Comparison of ENCODE assay signal across 8 cellular contexts in the genomic region with DNA sequence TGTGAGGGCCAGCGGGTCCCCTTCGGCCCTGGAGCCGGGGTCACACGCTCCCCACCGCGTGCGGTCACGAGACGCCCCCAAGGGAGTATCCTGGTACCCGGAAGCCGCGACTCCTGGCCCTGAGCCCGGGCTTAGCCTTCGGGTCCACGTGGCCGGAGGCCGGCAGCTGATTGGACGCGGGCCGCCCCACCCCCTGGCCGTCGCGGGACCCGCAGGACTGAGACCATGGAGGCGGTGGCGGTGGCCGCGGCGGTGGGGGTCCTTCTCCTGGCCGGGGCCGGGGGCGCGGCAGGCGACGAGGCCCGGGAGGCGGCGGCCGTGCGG. TPM values are rescaled to one million over a fixed set of nuclear protein-coding genes. Genes with fewer than 3 reads are reported as not detected.
DNase-seq lines count a peak whose midpoint lies in the region; ATAC-seq and TF ChIP-seq lines count a peak whose summit lies in the region.

NAGLU (plus strand) TSS at position 194 of the 324 bp plus-strand sequence; CDS start at position 226, 32 bp downstream.

- H3K27ac ChIP-seq in HUES64 (ENCODE audit: low read depth, low read length) (peak within 1 kb of the TSS; percentile 45), OCI-LY7 (ENCODE audit: low read depth, low read length, poor library complexity, severe bottlenecking) (peak within 1 kb of the TSS; percentile 60)

- POLR2A ChIA-PET in OCI-LY7 (lab: Charles Lee) = no interaction called here

- WGBS in HUES64 = under 1% methylated on average over 40 of the region's 40 CpGs

- BruUV-seq in OCI-LY7 (replicated peaks; lab: Mats Ljungman, UMichigan) = no TSS peak

- H3K36me3 ChIP-seq in HUES64 (ENCODE audit: insufficient read depth, low read length) = peaks cover 11% of the 10 kb centered on the region; the same call in 1 of the 2 replicates
- peaks cover 9% of the 10 kb centered on the region for H3K36me3 ChIP-seq in OCI-LY7 (ENCODE audit: insufficient read depth, low read length)

- CTCF ChIA-PET in OCI-LY7 (lab: Charles Lee; ENCODE audit: unreplicated experiment) = no interaction called here

- peaks cover 9% of the 10 kb centered on the region; the same call in 1 of the 2 replicates for H3K4me1 ChIP-seq in HUES64 (ENCODE audit: insufficient read depth, low read length)
- peaks cover 25% of the 10 kb centered on the region for H3K4me1 ChIP-seq in OCI-LY7 (ENCODE audit: insufficient read depth, low read length, poor library complexity, severe bottlenecking)

- H3K27me3 ChIP-seq in HUES64 (ENCODE audit: insufficient read depth, low read length) = peaks cover 16% of the 10 kb centered on the region

- H3K79me2 ChIP-seq in OCI-LY7 (ENCODE audit: insufficient read depth, low read depth, low read length) = peaks cover 4% of the 10 kb centered on the region; the same call in 1 of the 2 replicates

- peak within 1 kb of the TSS; percentile 66 for H2AFZ ChIP-seq in OCI-LY7 (ENCODE audit: low read length)

- H3K9me3 ChIP-seq in HUES64 (ENCODE audit: insufficient read depth, low read depth, low read length) = no peaks in the 10 kb centered on the region
- no peaks in the 10 kb centered on the region for H3K9me3 ChIP-seq in OCI-LY7 (ENCODE audit: low read length)

- ATAC-seq in GM21447 (IDR thresholded peaks at IDR 0.05; ENCODE audit: unreplicated experiment) = peak; percentile 78

- peak; percentile 100 for DNase-seq in D341Med (ENCODE audit: low spot score)
- peak; percentile 96 for DNase-seq in OCI-LY7 (ENCODE audit: low spot score)
- DNase-seq in activated T-cell treated with anti-CD3 and anti-CD28 coated beads for 4 hours = peak; percentile 70
- DNase-seq in epithelial cell of esophagus (ENCODE audit: low read depth) = peak; percentile 73
- DNase-seq in mucosa of gallbladder (ENCODE audit: low spot score) = peak; percentile 97
- DNase-seq in stimulated activated CD8-positive, alpha-beta memory T cell treated with anti-CD3 and anti-CD28 coated beads, Interleukin-4, amount 100 ng/mL, for 4 hours (ENCODE audit: low read depth in 2 of 2, low spot score in 1 of 2) = peak; percentile 51 to 72

- no peak for TF ChIP-seq CTCF in OCI-LY7 (conservative IDR thresholded peaks at IDR 0.05; ENCODE audit: low read length)
- TF ChIP-seq CTCF in epithelial cell of esophagus (IDR thresholded peaks at IDR 0.05; ENCODE audit: insufficient read depth, low read depth, low read length, missing control alignments) = no peak

- no peaks in the 10 kb centered on the region for H3K9me2 ChIP-seq in OCI-LY7 (ENCODE audit: insufficient read depth, low read length)

- intact Hi-C loops in OCI-LY7 (cut with micrococcal nuclease; ENCODE audit: unreplicated experiment) = loop anchor here (5.0 kb wide), 1 partner anchor 404 kb away; no protein-coding TSS in a partner anchor

- H4K20me1 ChIP-seq in OCI-LY7 (ENCODE audit: insufficient read depth, low read length) = no peaks in the 10 kb centered on the region

- peak within 1 kb of the TSS; percentile 82 for H3K9ac ChIP-seq in HUES64 (ENCODE audit: low read depth, low read length)

- peak within 1 kb of the TSS; percentile 72 for H3K4me3 ChIP-seq in HUES64 (ENCODE audit: low read length)
- H3K4me3 ChIP-seq in OCI-LY7 (ENCODE audit: low read depth, low read length, poor library complexity, severe bottlenecking) = peak within 1 kb of the TSS; percentile 79
- H3K4me3 ChIP-seq in epithelial cell of esophagus (ENCODE audit: low read length) = peak within 1 kb of the TSS; percentile 62

- H3K4me2 ChIP-seq in OCI-LY7 (ENCODE audit: low read length) = peak within 1 kb of the TSS; percentile 80

RNA-seq across cellular contexts. Expression of gene NAGLU, which starts in this region (rescaled TPM):
- polyA plus RNA-seq in HUES64 (2013, experiment 1 of 2) = 13.7 TPM
- 12.4 TPM for polyA plus RNA-seq in HUES64 (2013, experiment 2 of 2)
- total RNA-seq in OCI-LY7 (2014; rRNA removed; shearing (Covaris generic)) = 25.3 and 37.6 TPM in 2 replicates
- total RNA-seq in OCI-LY7 (2022) (42.8 and 46.6 TPM in 2 replicates), mucosa of gallbladder (51.1 TPM)

Comparison
In these comparisons a context has a peak if more than half of its experiments do, and no peak if none do; other contexts are left out.
1. Peak in every context shown above with its lines: DNase-seq, ATAC-seq, H3K4me3 ChIP-seq and H3K27ac ChIP-seq.